8 cellular contexts compared by ENCODE assay signal in genomic region chr20:2692036-2692885, GRCh38. TPM values are rescaled to one million over a fixed set of nuclear protein-coding genes. Genes with fewer than 3 reads are reported as not detected.
DNase-seq lines count a peak whose midpoint lies in the region; ATAC-seq and TF ChIP-seq lines count a peak whose summit lies in the region.

Gene EBF4, plus strand, starts transcription at chr20:2692780. Its CDS starts 866 bp downstream, at chr20:2693646.

- POLR2A ChIA-PET in naive thymus-derived CD8-positive, alpha-beta T cell (lab: Charles Lee) = interaction anchor here (1.0 to 4.3 kb wide), 6 partner anchors 28 to 148 kb away, joined by 3 to 21 read pairs (median 5); partner anchors contain the start of genes IDH3B, PCED1A and VPS16

- 3 to 5% methylated on average over 41 to 106 of the region's 106 CpGs for WGBS in aorta, 2 donors

- H3K4me1 ChIP-seq in Loucy (ENCODE audit: insufficient read depth, low read length, poor library complexity, severe bottlenecking) (peaks cover 17% of the 10 kb centered on the region), aorta (ENCODE audit: control insufficient read depth in 1 of 2, insufficient read depth in 2 of 2, low read length in 2 of 2) (no peaks in the 10 kb centered on the region)

- intact Hi-C loops in aorta (cut with DNase I) = loop anchor here in 1 of 2 donors (5.0 kb wide), 1 partner anchor 160 kb away; no protein-coding TSS in a partner anchor

- no peak within 1 kb of the TSS for H2AFZ ChIP-seq in Loucy (ENCODE audit: low read length)

- TF ChIP-seq CTCF in Loucy (conservative IDR thresholded peaks at IDR 0.05; ENCODE audit: low read length) = no peak
- no peak for TF ChIP-seq CTCF in fibroblast of mammary gland (conservative IDR thresholded peaks at IDR 0.05; ENCODE audit: control insufficient read depth, insufficient read depth, low read depth, low read length)

- no peaks in the 10 kb centered on the region for H4K20me1 ChIP-seq in Loucy (ENCODE audit: insufficient read depth, low read length, poor library complexity, severe bottlenecking)

- peaks cover 32% of the 10 kb centered on the region for H3K4me1 Mint-ChIP-seq in activated T-cell treated with anti-CD3 and anti-CD28 coated beads, Interleukin-2, amount 50 U/mL, for 72 hours (ENCODE audit: low read depth)
- peaks cover 24 to 33% (median 28%) of the 10 kb centered on the region in 4 donors for H3K4me1 Mint-ChIP-seq in naive thymus-derived CD8-positive, alpha-beta T cell

- DNase-seq in DMS53 (lab: John Stamatoyannopoulos, UW) = peak; percentile 77
- DNase-seq in activated T-cell treated with anti-CD3 and anti-CD28 coated beads, Interleukin-2, amount 50 U/mL, for 72 hours = peak; percentile 40 to 48
- peak; percentile 15 for DNase-seq in fibroblast of mammary gland (ENCODE audit: low read depth)
- DNase-seq in naive thymus-derived CD8-positive, alpha-beta T cell = peak in 6 of 10 donors; percentile 18 to 35 (median 32)
- peak; percentile 57 to 88 for DNase-seq in aorta
- no peak for DNase-seq in T1000 (lab: John Stamatoyannopoulos, UW)

- H3K27me3 Mint-ChIP-seq in activated T-cell treated with anti-CD3 and anti-CD28 coated beads, Interleukin-2, amount 50 U/mL, for 72 hours (ENCODE audit: low read depth) = peaks cover 59% of the 10 kb centered on the region
- H3K27me3 Mint-ChIP-seq in naive thymus-derived CD8-positive, alpha-beta T cell = peaks cover 7 to 40% (median 29%) of the 10 kb centered on the region in 5 donors

- H3K9me3 ChIP-seq in Loucy (ENCODE audit: insufficient read depth, low read depth, low read length) = no peaks in the 10 kb centered on the region
- no peaks in the 10 kb centered on the region for H3K9me3 ChIP-seq in aorta (ENCODE audit: control insufficient read depth, low read length)

- peaks cover 7 to 9% of the 10 kb centered on the region in 2 donors for H3K36me3 Mint-ChIP-seq in activated T-cell treated with anti-CD3 and anti-CD28 coated beads, Interleukin-2, amount 50 U/mL, for 72 hours (ENCODE audit: insufficient read depth in 2 of 2)
- no peaks in the 10 kb centered on the region for H3K36me3 Mint-ChIP-seq in naive thymus-derived CD8-positive, alpha-beta T cell

- no peaks in the 10 kb centered on the region for H3K9me2 ChIP-seq in Loucy (replicated peaks; ENCODE audit: low read depth, low read length)

- H3K27ac Mint-ChIP-seq in activated T-cell treated with anti-CD3 and anti-CD28 coated beads, Interleukin-2, amount 50 U/mL, for 72 hours = peak within 1 kb of the TSS; percentile 96
- peak within 1 kb of the TSS; percentile 48 to 97 (median 81) for H3K27ac Mint-ChIP-seq in naive thymus-derived CD8-positive, alpha-beta T cell

- H3K4me2 ChIP-seq in Loucy (ENCODE audit: low read depth, low read length, poor library complexity, severe bottlenecking) = peak within 1 kb of the TSS; percentile 59

- H3K36me3 ChIP-seq in Loucy (ENCODE audit: insufficient read depth, low read length) = no peaks in the 10 kb centered on the region
- H3K36me3 ChIP-seq in aorta (ENCODE audit: control insufficient read depth in 1 of 2, insufficient read depth in 2 of 2, low read length in 1 of 2) = no peaks in the 10 kb centered on the region

- no peaks in the 10 kb centered on the region for H3K9me3 Mint-ChIP-seq in activated T-cell treated with anti-CD3 and anti-CD28 coated beads, Interleukin-2, amount 50 U/mL, for 72 hours
- no peaks in the 10 kb centered on the region for H3K9me3 Mint-ChIP-seq in naive thymus-derived CD8-positive, alpha-beta T cell

- peak within 1 kb of the TSS; percentile 41 for H3K9ac ChIP-seq in Loucy (ENCODE audit: low read depth, low read length, poor library complexity, severe bottlenecking)

- H3K27me3 ChIP-seq in Loucy (ENCODE audit: insufficient read depth, low read length, poor library complexity, severe bottlenecking) = peaks cover 8% of the 10 kb centered on the region
- no peaks in the 10 kb centered on the region for H3K27me3 ChIP-seq in aorta (ENCODE audit: control insufficient read depth in 1 of 2, insufficient read depth in 2 of 2, low read length in 1 of 2)

- H3K4me3 ChIP-seq in Loucy (ENCODE audit: low read length, poor library complexity, severe bottlenecking) (peak within 1 kb of the TSS; percentile 56), fibroblast of mammary gland (ENCODE audit: control insufficient read depth, low read depth, low read length) (no peak within 1 kb of the TSS), aorta (ENCODE audit: low read length in 2 of 2) (peak within 1 kb of the TSS; percentile 68 to 81)

- no peaks in the 10 kb centered on the region for H3F3A ChIP-seq in Loucy (ENCODE audit: low read depth)

- H3K79me2 ChIP-seq in Loucy (ENCODE audit: insufficient read depth, low read length) = no peaks in the 10 kb centered on the region

- H3K4me3 Mint-ChIP-seq in activated T-cell treated with anti-CD3 and anti-CD28 coated beads, Interleukin-2, amount 50 U/mL, for 72 hours = peak within 1 kb of the TSS; percentile 89 to 98
- H3K4me3 Mint-ChIP-seq in naive thymus-derived CD8-positive, alpha-beta T cell = peak within 1 kb of the TSS; percentile 86 to 95 (median 94)

- ATAC-seq in activated T-cell treated with anti-CD3 and anti-CD28 coated beads, Interleukin-2, amount 50 U/mL, for 72 hours (replicated peaks in 1 of 2) = peak; percentile 29 to 32
- peak; percentile 8 to 31 for ATAC-seq in naive thymus-derived CD8-positive, alpha-beta T cell
- peak; percentile 53 for ATAC-seq in aorta (ENCODE audit: low FRiP score)
- no peak for ATAC-seq in HG02852 (IDR thresholded peaks at IDR 0.05; ENCODE audit: unreplicated experiment)

- peak within 1 kb of the TSS; percentile 7 to 53 for H3K27ac ChIP-seq in aorta (ENCODE audit: low read depth in 1 of 2, low read length in 2 of 2)

RNA-seq across cellular contexts. Expression of gene EBF4, which starts in this region (rescaled TPM):
- 10 to 100 TPM in 1 of 2 donors, 1 to 10 TPM in 1; 8.9 to 23.0 TPM for total RNA-seq in activated T-cell treated with anti-CD3 and anti-CD28 coated beads, Interleukin-2, amount 50 U/mL, for 72 hours
- total RNA-seq in naive thymus-derived CD8-positive, alpha-beta T cell = 10 to 100 TPM; 14.3 to 14.9 TPM
- polyA plus RNA-seq in naive thymus-derived CD8-positive, alpha-beta T cell = 1 to 10 TPM in 1 of 3 donors, under 1 TPM in 2; 0.37 to 2.2 (median 0.88) TPM
- 10 to 100 TPM; 16.7 to 19.9 TPM for total RNA-seq in aorta
- polyA plus RNA-seq in aorta = 10 to 100 TPM; 10.8 to 30.3 TPM
